ENCODE assay signal across 1 cellular context in genomic region chr1:156767101-156767878, GRCh38.
TF ChIP-seq lines count a peak whose summit lies in the region.

TSS of gene PRCC (plus strand) at chr1:156767535. CDS start at chr1:156767772, 237 bp downstream.

TF ChIP-seq in GM12878, 131 proteins besides CTCF, POLR2A, EP300 and RAD21 (continued from another document and continues in another):
- TF ChIP-seq ELK1 (IDR thresholded peaks at IDR 0.05; ENCODE audit: low read depth, low read length) (peak; percentile 69), TAF1 (IDR thresholded peaks at IDR 0.05; ENCODE audit: borderline replicate concordance, low read depth, low read length) (peak; percentile 71; the same call in 1 of the 2 replicates), E2F4 (IDR thresholded peaks at IDR 0.05; ENCODE audit: low read depth, low read length) (peak; percentile 51; the same call in 1 of the 2 replicates), RBBP5 (conservative IDR thresholded peaks at IDR 0.05) (peak; percentile 61; the same call in 1 of the 2 replicates), HCFC1 (IDR thresholded peaks at IDR 0.05; ENCODE audit: low read length) (peak; percentile 99), NR2C1 (IDR thresholded peaks at IDR 0.05) (peak; percentile 76), JUND (IDR thresholded peaks at IDR 0.05; ENCODE audit: low read depth, low read length) (no peak), GABPA (IDR thresholded peaks at IDR 0.05; ENCODE audit: low read depth) (peak; percentile 89), ETV6 (conservative IDR thresholded peaks at IDR 0.05 in 1 of 2, IDR thresholded peaks at IDR 0.05 in 1 of 2; ENCODE audit: borderline replicate concordance in 1 of 2, low read depth in 1 of 2) (0 out of 4 replicates have a peak, but pooled peaks of 1 of the 2 experiments have one; percentile 11), NR2F1 (conservative IDR thresholded peaks at IDR 0.05) (peak; percentile 66), SUPT20H (IDR thresholded peaks at IDR 0.05; ENCODE audit: borderline replicate concordance, control insufficient read depth, low read depth, low read length) (no peak), ZBTB11 (CRISPR knock-in tag; IDR thresholded peaks at IDR 0.05) (no peak), POLR2AphosphoS2 (IDR thresholded peaks at IDR 0.05; ENCODE audit: low read depth, low read length) (no peak; the same call in 1 of the 2 replicates), ZSCAN29 (IDR thresholded peaks at IDR 0.05) (peak; percentile 78), ZNF687 (IDR thresholded peaks at IDR 0.05) (no peak), KDM1A (IDR thresholded peaks at IDR 0.05; ENCODE audit: borderline replicate concordance) (no peak), ZNF274 (IDR thresholded peaks at IDR 0.05; ENCODE audit: insufficient read depth, insufficient read length) (no peak), ZNF207 (IDR thresholded peaks at IDR 0.05; ENCODE audit: borderline replicate concordance) (no peak; the same call in 1 of the 2 replicates), STAT3 (IDR thresholded peaks at IDR 0.05; ENCODE audit: low read depth, low read length) (no peak; the same call in 1 of the 2 replicates), CHD2 (IDR thresholded peaks at IDR 0.05; ENCODE audit: borderline replicate concordance, low read depth, low read length) (peak; percentile 94), ZBTB40 (IDR thresholded peaks at IDR 0.05; ENCODE audit: borderline replicate concordance) (peak; percentile 91), IKZF2 (IDR thresholded peaks at IDR 0.05) (peak; percentile 74 to 80; a peak in 3 of 4 replicates), JUNB (IDR thresholded peaks at IDR 0.05) (0 out of 2 replicates have a peak, but pooled peaks have one; percentile 23), SP1 (IDR thresholded peaks at IDR 0.05; ENCODE audit: low read depth, low read length) (peak; percentile 29), REST (IDR thresholded peaks at IDR 0.05; ENCODE audit: low read depth, low read length) (no peak), KLF5 (IDR thresholded peaks at IDR 0.05; ENCODE audit: partially characterized antibody) (no peak), ATF3 (IDR thresholded peaks at IDR 0.05; ENCODE audit: borderline replicate concordance, extremely low read depth, low read depth, low read length) (peak; percentile 62; the same call in 1 of the 2 replicates), TARDBP (IDR thresholded peaks at IDR 0.05; ENCODE audit: borderline replicate concordance) (peak; percentile 96), SREBF2 (IDR thresholded peaks at IDR 0.05; ENCODE audit: low read length) (no peak), PML (IDR thresholded peaks at IDR 0.05; ENCODE audit: low read length) (0 out of 2 replicates have a peak, but pooled peaks have one; percentile 64), WRNIP1 (IDR thresholded peaks at IDR 0.05; ENCODE audit: borderline replicate concordance, low read depth, low read length) (0 out of 2 replicates have a peak, but pooled peaks have one; percentile 76), IKZF1 (conservative IDR thresholded peaks at IDR 0.05) (peak; percentile 100), TBL1XR1 (IDR thresholded peaks at IDR 0.05; ENCODE audit: low read depth, low read length) (0 out of 2 replicates have a peak, but pooled peaks have one; percentile 49), RELB (IDR thresholded peaks at IDR 0.05; ENCODE audit: low read depth) (peak; percentile 94), RUNX3 (IDR thresholded peaks at IDR 0.05; ENCODE audit: low read length) (peak; percentile 64), SIX5 (IDR thresholded peaks at IDR 0.05; ENCODE audit: low read depth, low read length, severe bottlenecking) (peak; percentile 98), RB1 (IDR thresholded peaks at IDR 0.05; ENCODE audit: borderline replicate concordance) (peak; percentile 50; the same call in 1 of the 2 replicates), HDAC6 (IDR thresholded peaks at IDR 0.05; ENCODE audit: unreplicated experiment) (no peak)
